ENCODE assay signal across 8 cellular contexts in genomic region chr6:11093065-11093590, GRCh38.
DNase-seq lines count a peak whose midpoint lies in the region; ATAC-seq and TF ChIP-seq lines count a peak whose summit lies in the region.

No MANE protein-coding gene starts in this region.

- ATAC-seq in GM21390 (IDR thresholded peaks at IDR 0.05; ENCODE audit: unreplicated experiment) = peak; percentile 35
- peak; percentile 16 for ATAC-seq in HG03565 (IDR thresholded peaks at IDR 0.05; ENCODE audit: unreplicated experiment)

- DNase-seq in NK-92 treated with Interleukin-12 subunit alpha and Interleukin-12 subunit beta, amount 100 ng/mL, for 24 hours (lab: John Stamatoyannopoulos, UW) = peak; percentile 41
- no peak for DNase-seq in NK-92 (lab: John Stamatoyannopoulos, UW; ENCODE audit: unreplicated experiment)
- peak in 3 of 5 experiments; percentile 3 to 87 (median 11) for DNase-seq in T-helper 2 cell
- peak; percentile 34 for DNase-seq in fibroblast of pulmonary artery (ENCODE audit: low read depth)
- DNase-seq in stimulated activated CD4-positive, alpha-beta T cell treated with anti-CD3 and anti-CD28 coated beads, Interleukin-15, amount 100 ng/mL, for 24 hours = no peak

- no peaks in the 10 kb centered on the region for H3K27me3 ChIP-seq in neutrophil

- TF ChIP-seq CTCF in fibroblast of pulmonary artery (IDR thresholded peaks at IDR 0.05; ENCODE audit: low read length, missing control alignments) (no peak), neutrophil (IDR thresholded peaks at IDR 0.05) (no peak)

- peak overlapping the region; percentile 84 for H3K27ac ChIP-seq in neutrophil

- H3K4me1 ChIP-seq in neutrophil (ENCODE audit: control insufficient read depth in 1 of 2, insufficient read depth in 1 of 2, low read depth in 1 of 2, low read length in 1 of 2) = peaks cover 14 to 18% of the 10 kb centered on the region in 2 experiments

- H3K9me3 ChIP-seq in neutrophil = no peaks in the 10 kb centered on the region

- H3K36me3 ChIP-seq in neutrophil = no peaks in the 10 kb centered on the region

- H3K4me3 ChIP-seq in fibroblast of pulmonary artery (replicated peaks; ENCODE audit: low read depth, low read length) = peak overlapping the region; percentile 91
- H3K4me3 ChIP-seq in neutrophil (ENCODE audit: low read depth in 1 of 2, low read length in 1 of 2) = peak overlapping the region; percentile 85 to 100

Comparison
In these comparisons a context has a peak if more than half of its experiments do, and no peak if none do; other contexts are left out.
1. DNase-seq: peak in NK-92 treated with Interleukin-12 subunit alpha and Interleukin-12 subunit beta, amount 100 ng/mL, for 24 hours (single experiment), T-helper 2 cell (3 of 5) and fibroblast of pulmonary artery (single experiment); none in NK-92 (single experiment) and stimulated activated CD4-positive, alpha-beta T cell treated with anti-CD3 and anti-CD28 coated beads, Interleukin-15, amount 100 ng/mL, for 24 hours (single experiment).